ENCODE assay signal across 17 cellular contexts in the genomic region with DNA sequence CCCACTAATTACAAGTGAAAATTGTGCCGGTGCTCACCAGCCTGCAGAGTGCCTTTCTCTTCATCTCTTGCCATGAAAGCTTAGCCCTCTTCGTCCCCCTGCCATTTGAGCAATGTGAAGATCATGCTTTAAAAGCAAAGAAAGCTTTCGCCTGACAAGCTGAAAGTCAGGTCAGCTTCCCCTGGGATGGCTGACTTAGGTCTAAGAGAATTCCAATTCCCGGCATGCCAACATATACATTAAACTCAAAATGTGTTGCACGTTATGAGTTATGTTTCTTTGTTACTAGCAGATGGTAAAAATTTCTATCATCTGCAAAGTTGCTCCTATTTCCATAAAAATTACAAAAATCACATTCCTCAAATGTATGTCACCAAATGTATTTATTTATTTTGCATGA.
DNase-seq lines count a peak whose midpoint lies in the region; ATAC-seq and TF ChIP-seq lines count a peak whose summit lies in the region.
"Had no signal": no experiment of that assay in that cellular context is flagged by ENCODE, and none has a peak within 500 bp of the region (broad histone marks: within the 10 kb centered on the region; RNA-seq: fewer than 3 reads in every experiment).

No MANE protein-coding gene starts in this region.

- peak overlapping the region; percentile 98 for H3K27ac ChIP-seq in 22Rv1
- H3K27ac ChIP-seq: HL-60 had no signal

- H3K4me1 Mint-ChIP-seq in brain (peaks cover 65% of the 10 kb centered on the region), naive B cell (peaks cover 27 to 46% (median 44%) of the 10 kb centered on the region in 3 donors), endothelial cell (ENCODE audit: unreplicated experiment) (peaks cover 19% of the 10 kb centered on the region)
- H3K4me1 Mint-ChIP-seq in activated naive CD8-positive, alpha-beta T cell treated with anti-CD3 and anti-CD28 coated beads, Interleukin-2, amount 50 U/mL, for 24 hours: no peaks in the 10 kb centered on the region
- H3K4me1 Mint-ChIP-seq: CD4-positive, CD25-positive, alpha-beta regulatory T cell had no signal

- H3K4me3 Mint-ChIP-seq in brain (no peak overlapping the region), naive B cell (no peak overlapping the region), endothelial cell (ENCODE audit: unreplicated experiment) (no peak overlapping the region)
- H3K4me3 Mint-ChIP-seq in activated naive CD8-positive, alpha-beta T cell treated with anti-CD3 and anti-CD28 coated beads, Interleukin-2, amount 50 U/mL, for 24 hours: no peak overlapping the region
- H3K4me3 Mint-ChIP-seq: CD4-positive, CD25-positive, alpha-beta regulatory T cell had no signal

- H3K27me3 Mint-ChIP-seq in brain: peaks cover 2% of the 10 kb centered on the region
- H3K27me3 Mint-ChIP-seq in naive B cell: no peaks in the 10 kb centered on the region
- H3K27me3 Mint-ChIP-seq in activated naive CD8-positive, alpha-beta T cell treated with anti-CD3 and anti-CD28 coated beads, Interleukin-2, amount 50 U/mL, for 24 hours: no peaks in the 10 kb centered on the region
- no peaks in the 10 kb centered on the region for H3K27me3 Mint-ChIP-seq in endothelial cell (ENCODE audit: unreplicated experiment)
- H3K27me3 Mint-ChIP-seq: CD4-positive, CD25-positive, alpha-beta regulatory T cell had no signal

- H3K9me3 Mint-ChIP-seq in brain: no peaks in the 10 kb centered on the region
- peaks cover 0 to 3% (median 0%) of the 10 kb centered on the region in 7 donors for H3K9me3 Mint-ChIP-seq in naive B cell
- H3K9me3 Mint-ChIP-seq in activated naive CD8-positive, alpha-beta T cell treated with anti-CD3 and anti-CD28 coated beads, Interleukin-2, amount 50 U/mL, for 24 hours: no peaks in the 10 kb centered on the region
- H3K9me3 Mint-ChIP-seq in endothelial cell (ENCODE audit: unreplicated experiment): no peaks in the 10 kb centered on the region

- H3K27ac Mint-ChIP-seq in brain (peak overlapping the region in 4 of 5 experiments; percentile 0 to 91 (median 88)), naive B cell (peak overlapping the region in 4 of 6 donors; percentile 38 to 78 (median 60)), endothelial cell (ENCODE audit: unreplicated experiment) (no peak overlapping the region)
- no peak overlapping the region for H3K27ac Mint-ChIP-seq in activated naive CD8-positive, alpha-beta T cell treated with anti-CD3 and anti-CD28 coated beads, Interleukin-2, amount 50 U/mL, for 24 hours

- TF ChIP-seq CTCF in 22Rv1 (IDR thresholded peaks at IDR 0.05) (no peak), brain (conservative IDR thresholded peaks at IDR 0.05) (no peak), endothelial cell (IDR thresholded peaks at IDR 0.05; ENCODE audit: unreplicated experiment) (no peak)

- DNase-seq in ELR (ENCODE audit: low read depth) (peak; percentile 26), naive B cell (no peak), endothelial cell (ENCODE audit: low spot score) (no peak)
- no peak for DNase-seq in activated T-cell treated with anti-CD3 and anti-CD28 coated beads, Interleukin-2, amount 50 U/mL, for 48 hours
- no peak for DNase-seq in activated naive CD8-positive, alpha-beta T cell treated with anti-CD3 and anti-CD28 coated beads, Interleukin-2, amount 50 U/mL, for 24 hours
- DNase-seq: AML-193; Caco-2; CD4-positive, CD25-positive, alpha-beta regulatory T cell; NCI-H187; NCI-H446; NCI-H69; SHP77 treated with DMSO at 0.1 percent for 48 hours had no signal

- ATAC-seq in naive B cell (ENCODE audit: low read depth in 2 of 2): no peak
- ATAC-seq in GM18873 (IDR thresholded peaks at IDR 0.05; ENCODE audit: low FRiP score, unreplicated experiment): no peak
- ATAC-seq in activated naive CD8-positive, alpha-beta T cell treated with anti-CD3 and anti-CD28 coated beads, Interleukin-2, amount 50 U/mL, for 24 hours: no peak
- ATAC-seq: K562 had no signal

- peaks cover 13% of the 10 kb centered on the region for H3K36me3 Mint-ChIP-seq in brain
- H3K36me3 Mint-ChIP-seq in naive B cell: peaks cover 8 to 9% of the 10 kb centered on the region in 2 donors
- no peaks in the 10 kb centered on the region for H3K36me3 Mint-ChIP-seq in activated naive CD8-positive, alpha-beta T cell treated with anti-CD3 and anti-CD28 coated beads, Interleukin-2, amount 50 U/mL, for 24 hours (ENCODE audit: low read depth)
- no peaks in the 10 kb centered on the region for H3K36me3 Mint-ChIP-seq in endothelial cell (ENCODE audit: low read depth, unreplicated experiment)

Comparison
In these comparisons a context has a peak if more than half of its experiments do, and no peak if none do; other contexts are left out.
1. H3K27ac Mint-ChIP-seq: peak in brain (4 of 5) and naive B cell (4 of 6); none in activated naive CD8-positive, alpha-beta T cell treated with anti-CD3 and anti-CD28 coated beads, Interleukin-2, amount 50 U/mL, for 24 hours (single experiment) and endothelial cell (single experiment).